1 cellular context compared by ENCODE assay signal in the genomic region with DNA sequence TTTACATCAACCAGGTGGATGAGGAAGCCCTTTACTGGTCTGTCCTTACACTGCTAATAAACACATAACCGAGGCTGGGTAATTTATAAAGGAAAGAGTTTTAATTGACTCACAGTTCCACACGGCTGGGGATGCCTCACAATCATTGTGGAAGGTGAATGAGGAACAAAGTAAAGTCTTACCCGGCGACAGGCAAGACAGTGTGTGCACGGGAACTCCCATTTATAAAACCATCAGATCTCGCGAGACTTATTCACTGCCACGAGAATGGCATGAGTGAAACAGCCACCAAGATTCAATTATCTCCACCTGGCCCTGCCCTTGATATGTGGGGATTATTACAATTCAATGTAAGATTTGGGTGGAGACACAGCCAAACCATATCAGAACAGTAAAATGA.
TF ChIP-seq lines count a peak whose summit lies in the region.

No MANE protein-coding gene starts in this region.

TF ChIP-seq in WTC11, 78 proteins besides CTCF, POLR2A, EP300 and RAD21 (continued from another document):
- TF ChIP-seq, protein P1, sequence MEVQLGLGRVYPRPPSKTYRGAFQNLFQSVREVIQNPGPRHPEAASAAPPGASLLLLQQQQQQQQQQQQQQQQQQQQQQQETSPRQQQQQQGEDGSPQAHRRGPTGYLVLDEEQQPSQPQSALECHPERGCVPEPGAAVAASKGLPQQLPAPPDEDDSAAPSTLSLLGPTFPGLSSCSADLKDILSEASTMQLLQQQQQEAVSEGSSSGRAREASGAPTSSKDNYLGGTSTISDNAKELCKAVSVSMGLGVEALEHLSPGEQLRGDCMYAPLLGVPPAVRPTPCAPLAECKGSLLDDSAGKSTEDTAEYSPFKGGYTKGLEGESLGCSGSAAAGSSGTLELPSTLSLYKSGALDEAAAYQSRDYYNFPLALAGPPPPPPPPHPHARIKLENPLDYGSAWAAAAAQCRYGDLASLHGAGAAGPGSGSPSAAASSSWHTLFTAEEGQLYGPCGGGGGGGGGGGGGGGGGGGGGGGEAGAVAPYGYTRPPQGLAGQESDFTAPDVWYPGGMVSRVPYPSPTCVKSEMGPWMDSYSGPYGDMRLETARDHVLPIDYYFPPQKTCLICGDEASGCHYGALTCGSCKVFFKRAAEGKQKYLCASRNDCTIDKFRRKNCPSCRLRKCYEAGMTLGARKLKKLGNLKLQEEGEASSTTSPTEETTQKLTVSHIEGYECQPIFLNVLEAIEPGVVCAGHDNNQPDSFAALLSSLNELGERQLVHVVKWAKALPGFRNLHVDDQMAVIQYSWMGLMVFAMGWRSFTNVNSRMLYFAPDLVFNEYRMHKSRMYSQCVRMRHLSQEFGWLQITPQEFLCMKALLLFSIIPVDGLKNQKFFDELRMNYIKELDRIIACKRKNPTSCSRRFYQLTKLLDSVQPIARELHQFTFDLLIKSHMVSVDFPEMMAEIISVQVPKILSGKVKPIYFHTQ (CRISPR knock-in tag; IDR thresholded peaks at IDR 0.05): no peak
- TF ChIP-seq SMAD4 (CRISPR knock-in tag; IDR thresholded peaks at IDR 0.05) (no peak), NR1H2 (CRISPR knock-in tag; IDR thresholded peaks at IDR 0.05) (no peak), ZBTB43 (CRISPR knock-in tag; IDR thresholded peaks at IDR 0.05) (no peak), MYBL2 (CRISPR knock-in tag; IDR thresholded peaks at IDR 0.05) (no peak), ESRRA (CRISPR knock-in tag; IDR thresholded peaks at IDR 0.05; ENCODE audit: borderline replicate concordance) (no peak), HMGA2 (CRISPR knock-in tag; IDR thresholded peaks at IDR 0.05) (no peak), CREB1 (CRISPR knock-in tag; IDR thresholded peaks at IDR 0.05) (no peak), SOX15 (CRISPR knock-in tag; IDR thresholded peaks at IDR 0.05) (no peak), EMX1 (CRISPR knock-in tag; IDR thresholded peaks at IDR 0.05) (no peak), ZSCAN18 (CRISPR knock-in tag; IDR thresholded peaks at IDR 0.05) (no peak), TEAD4 (CRISPR knock-in tag; IDR thresholded peaks at IDR 0.05) (no peak)
- TF ChIP-seq, protein P2, sequence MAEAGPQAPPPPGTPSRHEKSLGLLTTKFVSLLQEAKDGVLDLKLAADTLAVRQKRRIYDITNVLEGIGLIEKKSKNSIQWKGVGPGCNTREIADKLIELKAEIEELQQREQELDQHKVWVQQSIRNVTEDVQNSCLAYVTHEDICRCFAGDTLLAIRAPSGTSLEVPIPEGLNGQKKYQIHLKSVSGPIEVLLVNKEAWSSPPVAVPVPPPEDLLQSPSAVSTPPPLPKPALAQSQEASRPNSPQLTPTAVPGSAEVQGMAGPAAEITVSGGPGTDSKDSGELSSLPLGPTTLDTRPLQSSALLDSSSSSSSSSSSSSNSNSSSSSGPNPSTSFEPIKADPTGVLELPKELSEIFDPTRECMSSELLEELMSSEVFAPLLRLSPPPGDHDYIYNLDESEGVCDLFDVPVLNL (CRISPR knock-in tag; IDR thresholded peaks at IDR 0.05; ENCODE audit: borderline replicate concordance, low read depth): no peak
- TF ChIP-seq, protein P3, sequence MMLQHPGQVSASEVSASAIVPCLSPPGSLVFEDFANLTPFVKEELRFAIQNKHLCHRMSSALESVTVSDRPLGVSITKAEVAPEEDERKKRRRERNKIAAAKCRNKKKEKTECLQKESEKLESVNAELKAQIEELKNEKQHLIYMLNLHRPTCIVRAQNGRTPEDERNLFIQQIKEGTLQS (CRISPR knock-in tag; conservative IDR thresholded peaks at IDR 0.05): no peak
- TF ChIP-seq, protein P4, sequence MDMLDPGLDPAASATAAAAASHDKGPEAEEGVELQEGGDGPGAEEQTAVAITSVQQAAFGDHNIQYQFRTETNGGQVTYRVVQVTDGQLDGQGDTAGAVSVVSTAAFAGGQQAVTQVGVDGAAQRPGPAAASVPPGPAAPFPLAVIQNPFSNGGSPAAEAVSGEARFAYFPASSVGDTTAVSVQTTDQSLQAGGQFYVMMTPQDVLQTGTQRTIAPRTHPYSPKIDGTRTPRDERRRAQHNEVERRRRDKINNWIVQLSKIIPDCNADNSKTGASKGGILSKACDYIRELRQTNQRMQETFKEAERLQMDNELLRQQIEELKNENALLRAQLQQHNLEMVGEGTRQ (CRISPR knock-in tag; IDR thresholded peaks at IDR 0.05): no peak
- TF ChIP-seq, protein P5, sequence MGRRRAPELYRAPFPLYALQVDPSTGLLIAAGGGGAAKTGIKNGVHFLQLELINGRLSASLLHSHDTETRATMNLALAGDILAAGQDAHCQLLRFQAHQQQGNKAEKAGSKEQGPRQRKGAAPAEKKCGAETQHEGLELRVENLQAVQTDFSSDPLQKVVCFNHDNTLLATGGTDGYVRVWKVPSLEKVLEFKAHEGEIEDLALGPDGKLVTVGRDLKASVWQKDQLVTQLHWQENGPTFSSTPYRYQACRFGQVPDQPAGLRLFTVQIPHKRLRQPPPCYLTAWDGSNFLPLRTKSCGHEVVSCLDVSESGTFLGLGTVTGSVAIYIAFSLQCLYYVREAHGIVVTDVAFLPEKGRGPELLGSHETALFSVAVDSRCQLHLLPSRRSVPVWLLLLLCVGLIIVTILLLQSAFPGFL (CRISPR knock-in tag; IDR thresholded peaks at IDR 0.05; ENCODE audit: borderline replicate concordance): no peak
TF ChIP-seq in WTC11: peak in this region for 0.
